ENCODE assay signal across 14 cellular contexts in genomic region chr16:47045023-47045422, GRCh38.
A peak's percentile ranks its signal among the peaks of the same experiment; 100 is the strongest.
DNase-seq lines count a peak whose midpoint lies in the region; ATAC-seq and TF ChIP-seq lines count a peak whose summit lies in the region.
"Had no signal": no experiment of that assay in that cellular context is flagged by ENCODE, and none has a peak within 500 bp of the region (broad histone marks: within the 10 kb centered on the region; RNA-seq: fewer than 3 reads in every experiment).

No MANE protein-coding gene starts in this region.

- no peak for ATAC-seq in GM21360 (IDR thresholded peaks at IDR 0.05; ENCODE audit: unreplicated experiment)
- ATAC-seq in GM18498 (IDR thresholded peaks at IDR 0.05; ENCODE audit: unreplicated experiment): no peak
- ATAC-seq: Right ventricle myocardium inferior had no signal

- in situ Hi-C loops in brain microvascular endothelial cell (cut with HindIII; ENCODE audit: low pct_ligation_motif_present, low sequenced_read_pairs): no loop called here

- peak overlapping the region; percentile 62 for H3K4me2 ChIP-seq in Loucy (ENCODE audit: low read depth, low read length, poor library complexity, severe bottlenecking)
- H3K4me2 ChIP-seq in mesenchymal stem cell (ENCODE audit: low read length, poor library complexity, severe bottlenecking): no peak overlapping the region

- TF ChIP-seq CTCF in Loucy (conservative IDR thresholded peaks at IDR 0.05; ENCODE audit: low read length): peak; percentile 16; the same call in 1 of the 2 replicates
- TF ChIP-seq CTCF in brain microvascular endothelial cell (IDR thresholded peaks at IDR 0.05; ENCODE audit: low read depth, low read length, missing control alignments): peak; percentile 17

- no peak overlapping the region for H2BK5ac ChIP-seq in mesenchymal stem cell (ENCODE audit: low read depth, low read length, poor library complexity, severe bottlenecking)

- no peak overlapping the region for H3K18ac ChIP-seq in mesenchymal stem cell (ENCODE audit: low read depth in 1 of 2, low read length in 2 of 2)

- no peaks in the 10 kb centered on the region for H4K20me1 ChIP-seq in Loucy (ENCODE audit: insufficient read depth, low read length, poor library complexity, severe bottlenecking)

- no peaks in the 10 kb centered on the region for H3K9me2 ChIP-seq in Loucy (replicated peaks; ENCODE audit: low read depth, low read length)

- H3K27me3 ChIP-seq in Loucy (ENCODE audit: insufficient read depth, low read length, poor library complexity, severe bottlenecking) (peaks cover 41% of the 10 kb centered on the region), brain microvascular endothelial cell (replicated peaks) (no peaks in the 10 kb centered on the region), mesenchymal stem cell (ENCODE audit: control insufficient read depth in 1 of 2, insufficient read depth in 1 of 2, low read length in 2 of 2) (peaks cover 14 to 18% of the 10 kb centered on the region in 2 experiments)

- no peak overlapping the region for H2BK12ac ChIP-seq in mesenchymal stem cell (ENCODE audit: low read length in 2 of 2)

- H4K91ac ChIP-seq in mesenchymal stem cell (ENCODE audit: low read length): no peak overlapping the region

- no peaks in the 10 kb centered on the region for H3K36me3 ChIP-seq in Loucy (ENCODE audit: insufficient read depth, low read length)
- no peaks in the 10 kb centered on the region for H3K36me3 ChIP-seq in brain microvascular endothelial cell (replicated peaks)
- no peaks in the 10 kb centered on the region for H3K36me3 ChIP-seq in mesenchymal stem cell (ENCODE audit: control insufficient read depth in 1 of 2, insufficient read depth in 2 of 2, low read depth in 1 of 2, low read length in 2 of 2)

- no peak overlapping the region for H3K23ac ChIP-seq in mesenchymal stem cell (ENCODE audit: low read length in 2 of 2)

- H3K4me1 ChIP-seq in Loucy (ENCODE audit: insufficient read depth, low read length, poor library complexity, severe bottlenecking) (peaks cover 19% of the 10 kb centered on the region), mesenchymal stem cell (ENCODE audit: control insufficient read depth, insufficient read depth, low read depth, low read length) (no peaks in the 10 kb centered on the region)

- no peaks in the 10 kb centered on the region; the same call in 1 of the 2 replicates for H3F3A ChIP-seq in Loucy (ENCODE audit: low read depth)

- no peak overlapping the region for H2BK15ac ChIP-seq in mesenchymal stem cell (ENCODE audit: low read depth, poor library complexity, severe bottlenecking)

- H2BK120ac ChIP-seq in mesenchymal stem cell (ENCODE audit: low read depth, low read length): no peak overlapping the region

- H3K4me3 ChIP-seq in Loucy (ENCODE audit: low read length, poor library complexity, severe bottlenecking) (peak overlapping the region; percentile 6), brain microvascular endothelial cell (ENCODE audit: low read depth, low read length) (no peak overlapping the region), mesenchymal stem cell (ENCODE audit: insufficient read depth in 1 of 2, low read depth in 1 of 2, low read length in 2 of 2) (no peak overlapping the region)

- H3K9ac ChIP-seq in Loucy (ENCODE audit: low read depth, low read length, poor library complexity, severe bottlenecking): no peak overlapping the region
- no peak overlapping the region for H3K9ac ChIP-seq in mesenchymal stem cell (ENCODE audit: low read length)

- H3K79me2 ChIP-seq in Loucy (ENCODE audit: insufficient read depth, low read length): no peaks in the 10 kb centered on the region

- H3K9me3 ChIP-seq in Loucy (ENCODE audit: insufficient read depth, low read depth, low read length) (no peaks in the 10 kb centered on the region), mesenchymal stem cell (ENCODE audit: control insufficient read depth, low read length) (no peaks in the 10 kb centered on the region)

- H4K8ac ChIP-seq in mesenchymal stem cell (ENCODE audit: low read length): no peak overlapping the region

- H2AFZ ChIP-seq in Loucy (ENCODE audit: low read length) (no peak overlapping the region), mesenchymal stem cell (ENCODE audit: low read depth, low read length) (no peak overlapping the region)

- no peak overlapping the region for H3K14ac ChIP-seq in mesenchymal stem cell (ENCODE audit: low read length in 2 of 2)

- no peak overlapping the region for H3K4ac ChIP-seq in mesenchymal stem cell (ENCODE audit: low read depth in 1 of 2, low read length in 2 of 2)

- no peak overlapping the region for H2AK5ac ChIP-seq in mesenchymal stem cell (ENCODE audit: low read length, severe bottlenecking)

- 86% methylated on average over 6 of the region's 8 CpGs for WGBS in mesenchymal stem cell

- peak; percentile 11 for DNase-seq in CD1c-positive myeloid dendritic cell (ENCODE audit: extremely low spot score)
- no peak for DNase-seq in brain microvascular endothelial cell
- DNase-seq in mesenchymal stem cell: peak; percentile 6
- DNase-seq in activated effector memory CD4-positive, alpha-beta T cell treated with anti-CD3 and anti-CD28 coated beads, Interleukin-2, amount 50 U/mL, for 16 hours: no peak
- no peak for DNase-seq in amniotic stem cell (lab: John Stamatoyannopoulos, UW)
- DNase-seq: activated B cell treated with CpG ODN at 0.5 μM for 24 hours; activated T-cell treated with anti-CD3 and anti-CD28 coated beads, Interleukin-2, amount 50 U/mL, for 24 hours; CD8-positive, alpha-beta memory T cell; HCEC 1CT; stimulated activated CD4-positive, alpha-beta T cell treated with anti-CD3 and anti-CD28 coated beads, Interleukin-2, amount 100 ng/mL, for 24 hours had no signal

- H3K27ac ChIP-seq in brain microvascular endothelial cell (no peak overlapping the region), mesenchymal stem cell (ENCODE audit: low read length, poor library complexity, severe bottlenecking) (no peak overlapping the region)

- no peaks in the 10 kb centered on the region for H3K79me1 ChIP-seq in mesenchymal stem cell (replicated peaks; ENCODE audit: low read length, poor library complexity, severe bottlenecking)

Comparison
In these comparisons a context has a peak if more than half of its experiments do, and no peak if none do; other contexts are left out.
1. DNase-seq: peak in CD1c-positive myeloid dendritic cell (single experiment) and mesenchymal stem cell (single experiment); none in brain microvascular endothelial cell (single experiment), activated effector memory CD4-positive, alpha-beta T cell treated with anti-CD3 and anti-CD28 coated beads, Interleukin-2, amount 50 U/mL, for 16 hours (single experiment) and amniotic stem cell (single experiment).